ENCODE assay signal across 20 cellular contexts in the genomic region with DNA sequence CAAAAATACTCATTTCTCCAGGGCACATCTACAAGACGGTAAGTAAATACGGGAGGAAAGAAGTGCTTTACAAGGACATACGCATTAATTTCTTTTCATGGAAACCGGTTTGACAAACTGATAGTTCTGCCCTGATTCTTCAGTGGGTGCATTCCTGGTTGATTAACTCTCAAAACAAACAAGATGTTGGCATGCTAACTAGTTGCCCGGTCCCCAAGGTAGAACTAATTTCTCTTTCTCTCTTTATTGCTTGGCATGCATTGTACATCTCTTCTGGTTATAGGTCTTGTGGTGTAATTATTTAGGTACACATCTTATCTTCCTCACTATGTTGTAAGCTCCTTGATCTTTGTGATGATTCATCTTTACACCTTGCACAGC. TPM values are rescaled to one million over a fixed set of nuclear protein-coding genes. Genes with fewer than 3 reads are reported as not detected.
A peak's percentile ranks its signal among the peaks of the same experiment; 100 is the strongest.
DNase-seq lines count a peak whose midpoint lies in the region; ATAC-seq and TF ChIP-seq lines count a peak whose summit lies in the region.
"Had no signal": no experiment of that assay in that cellular context is flagged by ENCODE, and none has a peak within 500 bp of the region (broad histone marks: within the 10 kb centered on the region; RNA-seq: fewer than 3 reads in every experiment).

No MANE protein-coding gene starts in this region.

- H3K79me2 ChIP-seq in PC-9 (ENCODE audit: low read depth), result no peaks in the 10 kb centered on the region
- no peaks in the 10 kb centered on the region for H3K79me2 ChIP-seq in GM23248 (ENCODE audit: insufficient read depth)

- H3K4me2 ChIP-seq in PC-9 (peak overlapping the region; percentile 81), GM23248 (ENCODE audit: unreplicated experiment) (no peak overlapping the region)

- intact Hi-C loops in PC-9 (cut with micrococcal nuclease; ENCODE audit: unreplicated experiment), result loop anchor here (1.0 to 2.0 kb wide), 3 partner anchors 41 to 147 kb away; no protein-coding TSS in a partner anchor
- intact Hi-C loops in lower lobe of right lung (cut with DNase I), result no loop called here

- H3K9me3 ChIP-seq in PC-9 (ENCODE audit: insufficient read depth, low read depth) (no peaks in the 10 kb centered on the region), lower lobe of right lung (no peaks in the 10 kb centered on the region), GM23248 (ENCODE audit: low read depth) (no peaks in the 10 kb centered on the region)
- H3K9me3 ChIP-seq: neutrophil, right lobe of liver had no signal

- POLR2A ChIA-PET in PC-9 (lab: Charles Lee; ENCODE audit: unreplicated experiment), result interaction anchor here (0.6 kb wide), 2 partner anchors 49 to 267 kb away, joined by 3 to 5 read pairs; a partner anchor contains a TSS

- no peak overlapping the region for H3K4me3 Mint-ChIP-seq in nephron progenitor cell
- H3K4me3 Mint-ChIP-seq in activated T-cell treated with anti-CD3 and anti-CD28 coated beads, Interleukin-2, amount 50 U/mL, for 4 hours, result no peak overlapping the region
- H3K4me3 Mint-ChIP-seq in stimulated activated naive B cell treated with anti-CD40 and anti-IgM and Interleukin-4, amounts not matched to agents 10 μg/mL and 1 μg/mL and 100 μg/mL, for 72 hours, result no peak overlapping the region
- H3K4me3 Mint-ChIP-seq: activated B cell treated with CpG ODN at 0.5 μM for 24 hours; activated CD4-positive, alpha-beta memory T cell treated with anti-CD3 and anti-CD28 coated beads, Interleukin-2, amount 10 ng/mL, durations not matched to agents 7 days and 5 days; CD4-positive, alpha-beta T cell; stimulated activated naive CD8-positive, alpha-beta T cell treated with anti-CD3 and anti-CD28 coated beads, Interleukin-15, Interleukin-2, amounts not matched to agents 100 ng/mL and 50 ng/mL, for 24 hours had no signal

- H3K27me3 ChIP-seq in PC-9 (ENCODE audit: insufficient read depth, low read depth), result no peaks in the 10 kb centered on the region
- H3K27me3 ChIP-seq in lower lobe of right lung (ENCODE audit: low read depth), result no peaks in the 10 kb centered on the region
- H3K27me3 ChIP-seq in GM23248 (replicated peaks; ENCODE audit: insufficient read depth), result no peaks in the 10 kb centered on the region
- H3K27me3 ChIP-seq: right lobe of liver had no signal

- no peak overlapping the region for H3K27ac Mint-ChIP-seq in nephron progenitor cell
- H3K27ac Mint-ChIP-seq in stimulated activated naive B cell treated with anti-CD40 and anti-IgM and Interleukin-4, amounts not matched to agents 10 μg/mL and 1 μg/mL and 100 μg/mL, for 72 hours, result no peak overlapping the region
- H3K27ac Mint-ChIP-seq: activated B cell treated with CpG ODN at 0.5 μM for 24 hours; activated CD4-positive, alpha-beta memory T cell treated with anti-CD3 and anti-CD28 coated beads, Interleukin-2, amount 10 ng/mL, durations not matched to agents 7 days and 5 days; activated naive CD4-positive, alpha-beta T cell treated with anti-CD3 and anti-CD28 coated beads, Interleukin-2, amount 50 U/mL, for 72 hours; CD4-positive, alpha-beta T cell; stimulated activated naive CD8-positive, alpha-beta T cell treated with anti-CD3 and anti-CD28 coated beads, Interleukin-15, Interleukin-2, amounts not matched to agents 100 ng/mL and 50 ng/mL, for 24 hours had no signal

- no peaks in the 10 kb centered on the region for H3K4me1 Mint-ChIP-seq in nephron progenitor cell
- H3K4me1 Mint-ChIP-seq in activated T-cell treated with anti-CD3 and anti-CD28 coated beads, Interleukin-2, amount 50 U/mL, for 4 hours (ENCODE audit: low read depth), result no peaks in the 10 kb centered on the region
- H3K4me1 Mint-ChIP-seq in stimulated activated naive B cell treated with anti-CD40 and anti-IgM and Interleukin-4, amounts not matched to agents 10 μg/mL and 1 μg/mL and 100 μg/mL, for 72 hours, result no peaks in the 10 kb centered on the region
- H3K4me1 Mint-ChIP-seq: activated B cell treated with CpG ODN at 0.5 μM for 24 hours; activated CD4-positive, alpha-beta memory T cell treated with anti-CD3 and anti-CD28 coated beads, Interleukin-2, amount 10 ng/mL, durations not matched to agents 7 days and 5 days had no signal

- H3K9ac ChIP-seq in GM23248, result no peak overlapping the region

- BruUV-seq in PC-9 (replicated peaks; lab: Mats Ljungman, UMichigan), result no TSS peak

- TF ChIP-seq CTCF in C4-2B (conservative IDR thresholded peaks at IDR 0.05) (no peak), LNCaP clone FGC (IDR thresholded peaks at IDR 0.05; ENCODE audit: control insufficient read depth, extremely low read depth, insufficient read depth) (no peak), PC-9 (conservative IDR thresholded peaks at IDR 0.05) (no peak), lower lobe of right lung (IDR thresholded peaks at IDR 0.05) (no peak), nephron progenitor cell (IDR thresholded peaks at IDR 0.05) (no peak)

- H3K4me3 ChIP-seq in LNCaP clone FGC (ENCODE audit: low read depth, low read length) (peak overlapping the region; percentile 23; the same call in 1 of the 2 replicates), PC-9 (peak overlapping the region; percentile 39; the same call in 1 of the 2 replicates), lower lobe of right lung (no peak overlapping the region), GM23248 (no peak overlapping the region)
- H3K4me3 ChIP-seq: right lobe of liver had no signal

- no peaks in the 10 kb centered on the region for H3K36me3 Mint-ChIP-seq in nephron progenitor cell (ENCODE audit: low read depth)
- H3K36me3 Mint-ChIP-seq in activated T-cell treated with anti-CD3 and anti-CD28 coated beads, Interleukin-2, amount 50 U/mL, for 4 hours (ENCODE audit: insufficient read depth), result no peaks in the 10 kb centered on the region
- no peaks in the 10 kb centered on the region for H3K36me3 Mint-ChIP-seq in stimulated activated naive B cell treated with anti-CD40 and anti-IgM and Interleukin-4, amounts not matched to agents 10 μg/mL and 1 μg/mL and 100 μg/mL, for 72 hours
- H3K36me3 Mint-ChIP-seq: activated naive CD4-positive, alpha-beta T cell treated with anti-CD3 and anti-CD28 coated beads, Interleukin-2, amount 50 U/mL, for 72 hours had no signal

- H3K9me3 Mint-ChIP-seq in nephron progenitor cell, result no peaks in the 10 kb centered on the region
- H3K9me3 Mint-ChIP-seq in activated T-cell treated with anti-CD3 and anti-CD28 coated beads, Interleukin-2, amount 50 U/mL, for 4 hours, result no peaks in the 10 kb centered on the region
- no peaks in the 10 kb centered on the region for H3K9me3 Mint-ChIP-seq in stimulated activated naive B cell treated with anti-CD40 and anti-IgM and Interleukin-4, amounts not matched to agents 10 μg/mL and 1 μg/mL and 100 μg/mL, for 72 hours
- H3K9me3 Mint-ChIP-seq: activated B cell treated with CpG ODN at 0.5 μM for 24 hours; activated CD4-positive, alpha-beta memory T cell treated with anti-CD3 and anti-CD28 coated beads, Interleukin-2, amount 10 ng/mL, durations not matched to agents 7 days and 5 days; activated naive CD4-positive, alpha-beta T cell treated with anti-CD3 and anti-CD28 coated beads, Interleukin-2, amount 50 U/mL, for 72 hours; CD4-positive, alpha-beta T cell; stimulated activated naive CD8-positive, alpha-beta T cell treated with anti-CD3 and anti-CD28 coated beads, Interleukin-15, Interleukin-2, amounts not matched to agents 100 ng/mL and 50 ng/mL, for 24 hours had no signal

- CTCF ChIA-PET in PC-9 (lab: Charles Lee), result no interaction called here

- H2AFZ ChIP-seq in PC-9, result no peak overlapping the region; the same call in 1 of the 2 replicates
- no peak overlapping the region for H2AFZ ChIP-seq in GM23248

- H4K20me1 ChIP-seq in PC-9 (ENCODE audit: insufficient read depth) (no peaks in the 10 kb centered on the region), GM23248 (ENCODE audit: insufficient read depth) (no peaks in the 10 kb centered on the region)

- in situ Hi-C loops in GM23248 (cut with MboI), result no loop called here

- peak; percentile 65 to 81 for ATAC-seq in lower lobe of right lung
- ATAC-seq in activated T-cell treated with anti-CD3 and anti-CD28 coated beads, Interleukin-2, amount 50 U/mL, for 4 hours, result no peak
- ATAC-seq in stimulated activated naive B cell treated with anti-CD40 and anti-IgM and Interleukin-4, amounts not matched to agents 10 μg/mL and 1 μg/mL and 100 μg/mL, for 72 hours (replicated peaks), result no peak

- H3K36me3 ChIP-seq in PC-9 (ENCODE audit: low read depth) (no peaks in the 10 kb centered on the region), lower lobe of right lung (no peaks in the 10 kb centered on the region), GM23248 (ENCODE audit: low read depth) (no peaks in the 10 kb centered on the region)
- H3K36me3 ChIP-seq: neutrophil, right lobe of liver had no signal

- DNase-seq in LNCaP clone FGC (ENCODE audit: low read depth) (peak; percentile 93), PC-9 (peak; percentile 56 to 99), lower lobe of right lung (no peak), nephron progenitor cell (no peak), GM23248 (no peak)
- no peak for DNase-seq in activated T-cell treated with anti-CD3 and anti-CD28 coated beads, Interleukin-2, amount 50 U/mL, for 4 hours
- DNase-seq in stimulated activated naive B cell treated with anti-CD40 and anti-IgM and Interleukin-4, amounts not matched to agents 10 μg/mL and 1 μg/mL and 100 μg/mL, for 72 hours, result no peak
- DNase-seq: activated B cell treated with CpG ODN at 0.5 μM for 24 hours; activated CD4-positive, alpha-beta memory T cell treated with anti-CD3 and anti-CD28 coated beads, Interleukin-2, amount 10 ng/mL, durations not matched to agents 7 days and 5 days; activated T-cell treated with anti-CD3 and anti-CD28 coated beads, Interleukin-2, amount 50 U/mL, for 48 hours; CD4-positive, alpha-beta T cell; hippocampal formation; KG1; NCI-H1092; NCI-H2227 treated with DMSO at 0.1 percent for 48 hours had no signal

- H3F3A ChIP-seq in PC-9 (ENCODE audit: insufficient read depth, low read depth) (peaks cover 34% of the 10 kb centered on the region), GM23248 (ENCODE audit: insufficient read depth) (no peaks in the 10 kb centered on the region)

- peaks cover 4% of the 10 kb centered on the region for H3K27me3 Mint-ChIP-seq in nephron progenitor cell (ENCODE audit: low read depth, poor library complexity)
- peaks cover 2% of the 10 kb centered on the region for H3K27me3 Mint-ChIP-seq in activated T-cell treated with anti-CD3 and anti-CD28 coated beads, Interleukin-2, amount 50 U/mL, for 4 hours (ENCODE audit: low read depth)
- peaks cover 4 to 12% of the 10 kb centered on the region in 2 donors for H3K27me3 Mint-ChIP-seq in stimulated activated naive B cell treated with anti-CD40 and anti-IgM and Interleukin-4, amounts not matched to agents 10 μg/mL and 1 μg/mL and 100 μg/mL, for 72 hours
- H3K27me3 Mint-ChIP-seq: CD4-positive, alpha-beta T cell had no signal

- H3K9me2 ChIP-seq in PC-9 (ENCODE audit: insufficient read depth) (no peaks in the 10 kb centered on the region), GM23248 (ENCODE audit: insufficient read depth) (no peaks in the 10 kb centered on the region)

- WGBS in GM23248 (ENCODE audit: low coverage in 1 of 2, low lambda C conversion rate in 2 of 2, missing lambda C conversion rate in 2 of 2), 2 experiments, result 60 to 61% methylated on average over 5 of the region's 5 CpGs

- H3K4me1 ChIP-seq in PC-9 (replicated peaks; ENCODE audit: insufficient read depth) (peaks cover 38% of the 10 kb centered on the region), lower lobe of right lung (peaks cover 5% of the 10 kb centered on the region), GM23248 (ENCODE audit: insufficient read depth) (no peaks in the 10 kb centered on the region)
- H3K4me1 ChIP-seq: right lobe of liver had no signal

- H3K27ac ChIP-seq in C4-2B (peak overlapping the region; percentile 85), PC-9 (peak overlapping the region; percentile 86), lower lobe of right lung (no peak overlapping the region), GM23248 (no peak overlapping the region)
- H3K27ac ChIP-seq: neutrophil, right lobe of liver had no signal

RNA-seq across cellular contexts. Expression of a gene that starts 46.9 kb away (rescaled TPM):
- 189 and 199 TPM in 2 replicates for total RNA-seq in PC-9 (2021)
- total RNA-seq in lower lobe of right lung, result 100 TPM
- 103 and 128 TPM in 2 replicates for total RNA-seq in GM23248 (2014; rRNA removed; shearing (Covaris generic))
- polyA plus RNA-seq in GM23248 (2016; fragmentation: Nextera tagmentation; extraction: Ambion mirVana), result 78.3 and 116 TPM in 2 replicates
- total RNA-seq in activated T-cell treated with anti-CD3 and anti-CD28 coated beads, Interleukin-2, amount 50 U/mL, for 4 hours, result 1 to 10 TPM; 6.6 to 9.5 (median 8.8) TPM

Comparison
In these comparisons a context has a peak if more than half of its experiments do, and no peak if none do; other contexts are left out.
1. H3K27ac ChIP-seq: peak in C4-2B (single experiment) and PC-9 (single experiment); none in lower lobe of right lung (single experiment) and GM23248 (single experiment).
2. DNase-seq: peak in LNCaP clone FGC (single experiment) and PC-9 (2 of 2); none in lower lobe of right lung (single experiment), nephron progenitor cell (single experiment), GM23248 (single experiment), activated T-cell treated with anti-CD3 and anti-CD28 coated beads, Interleukin-2, amount 50 U/mL, for 4 hours (single experiment) and stimulated activated naive B cell treated with anti-CD40 and anti-IgM and Interleukin-4, amounts not matched to agents 10 μg/mL and 1 μg/mL and 100 μg/mL, for 72 hours (single experiment).
3. H3K4me3 ChIP-seq: peak in LNCaP clone FGC (single experiment) and PC-9 (single experiment); none in lower lobe of right lung (single experiment) and GM23248 (single experiment).
4. ATAC-seq: peak in lower lobe of right lung (2 of 2); none in activated T-cell treated with anti-CD3 and anti-CD28 coated beads, Interleukin-2, amount 50 U/mL, for 4 hours (0 of 2) and stimulated activated naive B cell treated with anti-CD40 and anti-IgM and Interleukin-4, amounts not matched to agents 10 μg/mL and 1 μg/mL and 100 μg/mL, for 72 hours (0 of 2).